Comparison of ENCODE assay signal across 11 cellular contexts in the genomic region with DNA sequence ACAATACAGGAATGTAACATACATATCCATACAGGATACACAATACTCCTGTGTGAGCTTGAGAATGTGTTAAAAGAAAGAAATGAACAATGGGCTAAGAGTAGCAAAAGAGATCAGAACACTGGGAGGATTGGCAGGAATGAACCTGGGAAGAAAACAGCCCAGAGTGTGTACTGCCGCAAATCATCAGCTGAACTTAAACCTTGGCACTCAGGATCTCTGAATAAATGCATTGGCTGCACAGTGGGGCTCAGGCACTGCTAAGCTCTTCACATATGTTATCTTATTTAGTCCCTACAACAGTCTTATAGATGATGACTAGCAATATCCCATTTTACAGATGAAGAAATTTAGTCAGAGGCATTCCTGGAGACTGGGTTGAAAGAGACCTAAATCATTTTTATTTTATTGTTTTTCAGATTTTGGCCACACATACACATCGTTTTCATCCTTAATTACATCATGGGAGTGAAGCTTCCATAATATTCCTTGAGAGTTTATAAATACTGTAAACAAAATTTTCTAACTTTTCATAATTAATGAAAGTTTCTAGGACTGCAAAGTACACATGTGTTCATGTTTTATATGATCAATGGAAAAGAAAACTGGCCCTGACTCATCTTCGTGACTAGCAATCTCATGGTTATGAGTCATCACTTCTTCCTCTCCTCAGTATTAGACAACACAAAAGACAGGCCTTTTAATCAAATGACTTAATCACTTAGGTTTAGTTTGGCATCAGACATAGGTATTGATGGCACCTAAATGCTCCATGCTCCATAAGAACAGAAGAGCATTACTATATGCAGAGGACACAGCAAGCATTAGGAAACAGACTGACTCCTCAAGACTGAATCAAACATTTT. TPM values are rescaled to one million over a fixed set of nuclear protein-coding genes. Genes with fewer than 3 reads are reported as not detected.
DNase-seq lines count a peak whose midpoint lies in the region; ATAC-seq and TF ChIP-seq lines count a peak whose summit lies in the region.
"Had no signal": no experiment of that assay in that cellular context is flagged by ENCODE, and none has a peak within 500 bp of the region (broad histone marks: within the 10 kb centered on the region; RNA-seq: fewer than 3 reads in every experiment).

No MANE protein-coding gene starts in this region.

- H3K27me3 Mint-ChIP-seq in Calu3 (ENCODE audit: unreplicated experiment) (no peaks in the 10 kb centered on the region), natural killer cell (ENCODE audit: low read depth in 2 of 2) (no peaks in the 10 kb centered on the region)

- ATAC-seq in HG03432 (IDR thresholded peaks at IDR 0.05; ENCODE audit: unreplicated experiment): peak; percentile 92
- ATAC-seq in natural killer cell: no peak

- CTCF ChIA-PET in Calu3 (lab: Charles Lee): no interaction called here

- H3K27ac Mint-ChIP-seq in Calu3 (ENCODE audit: unreplicated experiment): peak overlapping the region; percentile 34
- H3K27ac Mint-ChIP-seq in natural killer cell: no peak overlapping the region

- peak overlapping the region; percentile 37 for H3K4me3 ChIP-seq in iPS-20b (ENCODE audit: low read length)

- H3K4me1 Mint-ChIP-seq in Calu3 (ENCODE audit: low read depth, unreplicated experiment) (peaks cover 7% of the 10 kb centered on the region), natural killer cell (no peaks in the 10 kb centered on the region)

- peaks cover 22% of the 10 kb centered on the region for H3K4me1 ChIP-seq in iPS-20b (ENCODE audit: insufficient read depth, low read length)

- H3K36me3 Mint-ChIP-seq in Calu3 (ENCODE audit: insufficient read depth, unreplicated experiment) (no peaks in the 10 kb centered on the region), natural killer cell (peaks cover 7% of the 10 kb centered on the region)

- no peaks in the 10 kb centered on the region for H3K36me3 ChIP-seq in iPS-20b (ENCODE audit: insufficient read depth, low read depth, low read length)

- no peaks in the 10 kb centered on the region; the same call in 1 of the 2 replicates for H3K27me3 ChIP-seq in iPS-20b (ENCODE audit: insufficient read depth, low read length)

- intact Hi-C loops in Calu3 (cut with micrococcal nuclease; ENCODE audit: unreplicated experiment) (no loop called here), natural killer cell (cut with micrococcal nuclease) (no loop called here)

- H3K9me3 ChIP-seq in iPS-20b (ENCODE audit: insufficient read depth, low read depth, low read length): no peaks in the 10 kb centered on the region

- H3K9ac ChIP-seq in iPS-20b (ENCODE audit: low read depth, low read length): no peak overlapping the region

- H3K4me3 Mint-ChIP-seq in Calu3 (ENCODE audit: low read depth, unreplicated experiment) (no peak overlapping the region), natural killer cell (no peak overlapping the region)

- no TSS peak for BruUV-seq in Calu3 (replicated peaks; lab: Mats Ljungman, UMichigan)

- DNase-seq in Calu3 (no peak), SW480 (ENCODE audit: low spot score) (peak; percentile 61), NCI-H2196 treated with DMSO at 0.1 percent for 48 hours (lab: John Stamatoyannopoulos, UW; ENCODE audit: unreplicated experiment) (no peak), natural killer cell (no peak), SKM-1 (lab: John Stamatoyannopoulos, UW; ENCODE audit: unreplicated experiment) (no peak), NCI-H1048 (lab: John Stamatoyannopoulos, UW) (no peak)
- DNase-seq: cortex of kidney had no signal

- H3K27ac ChIP-seq in iPS-20b (ENCODE audit: low read length): no peak overlapping the region
- H3K27ac ChIP-seq: HL-60 had no signal

- H3K9me3 Mint-ChIP-seq in Calu3 (ENCODE audit: low read depth, unreplicated experiment) (peaks cover 7% of the 10 kb centered on the region), natural killer cell (peaks cover 19 to 23% of the 10 kb centered on the region in 2 donors)

- TF ChIP-seq CTCF in Calu3 (IDR thresholded peaks at IDR 0.05; ENCODE audit: unreplicated experiment): no peak
- no peak for TF ChIP-seq CTCF in natural killer cell (IDR thresholded peaks at IDR 0.05)

RNA-seq across cellular contexts. Expression of a gene that starts 59.2 kb away (rescaled TPM):
- not detected in 2 replicates for total RNA-seq in Calu3 (2022)
- not detected for total RNA-seq in natural killer cell
- total RNA-seq: T-helper 2 cell treated with Interferon-gamma antibody and Interleukin-4, amounts not matched to agents 100 ng/mL and 5 ng/mL, for 36 hours had no signal
